In genomic region chr15:72404356-72404755, GRCh38 we compare ENCODE assay signal across 1 cellular context.
A peak's percentile ranks its signal among the peaks of the same experiment; 100 is the strongest.
TF ChIP-seq lines count a peak whose summit lies in the region.

No MANE protein-coding gene starts in this region.

TF ChIP-seq in K562, 482 proteins besides CTCF, POLR2A, EP300 and RAD21 (continued from another document):
- no peak for TF ChIP-seq CTCFL (IDR thresholded peaks at IDR 0.05; ENCODE audit: borderline replicate concordance, insufficient read depth, low read depth, low read length, poor library complexity, severe bottlenecking)
- TF ChIP-seq KDM1A (IDR thresholded peaks at IDR 0.05) = peak; percentile 48 to 66; a peak in 3 of 4 replicates
- TF ChIP-seq BRD4 (IDR thresholded peaks at IDR 0.05) = no peak
- no peak for TF ChIP-seq ILF3 (IDR thresholded peaks at IDR 0.05; ENCODE audit: borderline replicate concordance)
- TF ChIP-seq SNRNP70 (optimal IDR thresholded peaks at IDR 0.05; ENCODE audit: low read depth, low read length) = no peak
- TF ChIP-seq TFE3 (CRISPR knock-in tag; IDR thresholded peaks at IDR 0.05) = no peak
- peak; percentile 40 for TF ChIP-seq CBFA2T2 (conservative IDR thresholded peaks at IDR 0.05)
- no peak for TF ChIP-seq OTX1 (CRISPR knock-in tag; IDR thresholded peaks at IDR 0.05)
- TF ChIP-seq ZNF347 (CRISPR knock-in tag; IDR thresholded peaks at IDR 0.05; ENCODE audit: low read depth) = no peak
- TF ChIP-seq PHF20 (IDR thresholded peaks at IDR 0.05; ENCODE audit: partially characterized antibody) = no peak
- no peak for TF ChIP-seq CEBPG (CRISPR knock-in tag; IDR thresholded peaks at IDR 0.05)
- TF ChIP-seq CEBPG (tag; conservative IDR thresholded peaks at IDR 0.05 in 1 of 2, IDR thresholded peaks at IDR 0.05 in 1 of 2) = no peak
- TF ChIP-seq POLR3A (IDR thresholded peaks at IDR 0.05; ENCODE audit: borderline replicate concordance, extremely low read depth, insufficient read depth, insufficient read length) = no peak
- no peak for TF ChIP-seq MAX (CRISPR knock-in tag; IDR thresholded peaks at IDR 0.05)
- TF ChIP-seq FIP1L1 (IDR thresholded peaks at IDR 0.05; ENCODE audit: low read depth, low read length, poor library complexity, severe bottlenecking) = no peak
- TF ChIP-seq CGGBP1 (CRISPR knock-in tag; IDR thresholded peaks at IDR 0.05) = no peak
- no peak for TF ChIP-seq ZEB2 (IDR thresholded peaks at IDR 0.05)
- TF ChIP-seq KDM2B (CRISPR knock-in tag; IDR thresholded peaks at IDR 0.05) = no peak
- TF ChIP-seq ZNF124 (CRISPR knock-in tag; IDR thresholded peaks at IDR 0.05) = no peak
- no peak for TF ChIP-seq USF1 (CRISPR knock-in tag; IDR thresholded peaks at IDR 0.05)
- TF ChIP-seq ZNF274 (IDR thresholded peaks at IDR 0.05; ENCODE audit: borderline replicate concordance, low read depth, low read length) = no peak
- TF ChIP-seq ARID1B (IDR thresholded peaks at IDR 0.05) = 0 out of 2 replicates have a peak, but pooled peaks have one; percentile 20
- TF ChIP-seq ZNF609 (CRISPR knock-in tag; IDR thresholded peaks at IDR 0.05; ENCODE audit: borderline replicate concordance) = no peak
- TF ChIP-seq ID3 (CRISPR knock-in tag; IDR thresholded peaks at IDR 0.05) = no peak
- TF ChIP-seq ID3 (tag; IDR thresholded peaks at IDR 0.05) = no peak
- no peak for TF ChIP-seq ARNT (IDR thresholded peaks at IDR 0.05)
- TF ChIP-seq TAL1 (IDR thresholded peaks at IDR 0.05) = peak; percentile 44; the same call in 1 of the 2 replicates
- TF ChIP-seq HDGF (IDR thresholded peaks at IDR 0.05) = no peak
- TF ChIP-seq HNRNPUL1 (IDR thresholded peaks at IDR 0.05; ENCODE audit: low read length) = no peak
- TF ChIP-seq ZNF512 (tag; IDR thresholded peaks at IDR 0.05) = no peak
- no peak for TF ChIP-seq ZC3H4 (CRISPR knock-in tag; IDR thresholded peaks at IDR 0.05; ENCODE audit: borderline replicate concordance)
- no peak for TF ChIP-seq CREB3 (tag; conservative IDR thresholded peaks at IDR 0.05; ENCODE audit: low read depth)
- TF ChIP-seq TSHZ1 (CRISPR knock-in tag; IDR thresholded peaks at IDR 0.05) = no peak
- no peak for TF ChIP-seq PYGO2 (tag; IDR thresholded peaks at IDR 0.05)
- no peak for TF ChIP-seq ZNF644 (tag; IDR thresholded peaks at IDR 0.05; ENCODE audit: low read depth)
- peak; percentile 66 for TF ChIP-seq CBFA2T3 (IDR thresholded peaks at IDR 0.05)
